14 cellular contexts compared by ENCODE assay signal in genomic region chr4:104719539-104720230, GRCh38.
DNase-seq lines count a peak whose midpoint lies in the region; ATAC-seq, FAIRE-seq and TF ChIP-seq lines count a peak whose summit lies in the region.
"Had no signal": no experiment of that assay in that cellular context is flagged by ENCODE, and none has a peak within 500 bp of the region (broad histone marks: within the 10 kb centered on the region; RNA-seq: fewer than 3 reads in every experiment).

No MANE protein-coding gene starts in this region.

- H3K4me3 Mint-ChIP-seq in activated T-helper 2 cell treated with anti-CD3 and anti-CD28 coated beads, Interferon-gamma antibody, Interleukin-2, Interleukin-4, amounts not matched to agents 10 μg/mL and 5 μg/mL and 100 μg/mL, durations not matched to agents 14 hours and 24 hours and 36 hours (ENCODE audit: low read depth), result no peak overlapping the region
- no peak overlapping the region for H3K4me3 Mint-ChIP-seq in HFFc6
- H3K4me3 Mint-ChIP-seq: activated B cell treated with CpG ODN at 0.5 μM for 24 hours; activated T-helper 1 cell treated with anti-CD3 and anti-CD28 coated beads, Interleukin-12 subunit alpha, Interleukin-12 subunit beta, Interleukin-2, Interleukin-4 antibody, amounts not matched to agents 30 ng/mL and 10 ng/mL and 1 ng/mL, durations not matched to agents 14 hours and 24 hours and 36 hours; nephron had no signal

- H3K36me3 Mint-ChIP-seq in activated T-helper 2 cell treated with anti-CD3 and anti-CD28 coated beads, Interferon-gamma antibody, Interleukin-2, Interleukin-4, amounts not matched to agents 10 μg/mL and 5 μg/mL and 100 μg/mL, durations not matched to agents 14 hours and 24 hours and 36 hours (ENCODE audit: low read depth), result no peaks in the 10 kb centered on the region
- H3K36me3 Mint-ChIP-seq in HFFc6 (ENCODE audit: low read depth), result no peaks in the 10 kb centered on the region

- no peak overlapping the region for H3K27ac Mint-ChIP-seq in activated T-helper 2 cell treated with anti-CD3 and anti-CD28 coated beads, Interferon-gamma antibody, Interleukin-2, Interleukin-4, amounts not matched to agents 10 μg/mL and 5 μg/mL and 100 μg/mL, durations not matched to agents 14 hours and 24 hours and 36 hours
- no peak overlapping the region for H3K27ac Mint-ChIP-seq in HFFc6
- H3K27ac Mint-ChIP-seq: activated B cell treated with CpG ODN at 0.5 μM for 24 hours; activated T-helper 1 cell treated with anti-CD3 and anti-CD28 coated beads, Interleukin-12 subunit alpha, Interleukin-12 subunit beta, Interleukin-2, Interleukin-4 antibody, amounts not matched to agents 30 ng/mL and 10 ng/mL and 1 ng/mL, durations not matched to agents 14 hours and 24 hours and 36 hours; nephron had no signal

- no peaks in the 10 kb centered on the region for H3K9me3 Mint-ChIP-seq in activated T-helper 2 cell treated with anti-CD3 and anti-CD28 coated beads, Interferon-gamma antibody, Interleukin-2, Interleukin-4, amounts not matched to agents 10 μg/mL and 5 μg/mL and 100 μg/mL, durations not matched to agents 14 hours and 24 hours and 36 hours
- peaks cover 11% of the 10 kb centered on the region for H3K9me3 Mint-ChIP-seq in HFFc6
- H3K9me3 Mint-ChIP-seq: activated B cell treated with CpG ODN at 0.5 μM for 24 hours; activated T-helper 1 cell treated with anti-CD3 and anti-CD28 coated beads, Interleukin-12 subunit alpha, Interleukin-12 subunit beta, Interleukin-2, Interleukin-4 antibody, amounts not matched to agents 30 ng/mL and 10 ng/mL and 1 ng/mL, durations not matched to agents 14 hours and 24 hours and 36 hours; nephron had no signal

- no peak for TF ChIP-seq CTCF in HFFc6 (IDR thresholded peaks at IDR 0.05)

- H3K36me3 ChIP-seq in MG63, result no peaks in the 10 kb centered on the region

- TF ChIP-seq POLR2A in GM12891 (IDR thresholded peaks at IDR 0.05; ENCODE audit: low read depth, low read length), result no peak

- no peaks in the 10 kb centered on the region for H3K9me3 ChIP-seq in MG63

- no peaks in the 10 kb centered on the region for H3K4me1 Mint-ChIP-seq in activated T-helper 2 cell treated with anti-CD3 and anti-CD28 coated beads, Interferon-gamma antibody, Interleukin-2, Interleukin-4, amounts not matched to agents 10 μg/mL and 5 μg/mL and 100 μg/mL, durations not matched to agents 14 hours and 24 hours and 36 hours (ENCODE audit: low read depth)
- no peaks in the 10 kb centered on the region for H3K4me1 Mint-ChIP-seq in HFFc6 (ENCODE audit: low read depth)
- H3K4me1 Mint-ChIP-seq: activated B cell treated with CpG ODN at 0.5 μM for 24 hours, nephron had no signal

- no peaks in the 10 kb centered on the region for H3K27me3 Mint-ChIP-seq in activated T-helper 2 cell treated with anti-CD3 and anti-CD28 coated beads, Interferon-gamma antibody, Interleukin-2, Interleukin-4, amounts not matched to agents 10 μg/mL and 5 μg/mL and 100 μg/mL, durations not matched to agents 14 hours and 24 hours and 36 hours (ENCODE audit: low read depth)
- H3K27me3 Mint-ChIP-seq in HFFc6 (ENCODE audit: insufficient read depth), result no peaks in the 10 kb centered on the region
- H3K27me3 Mint-ChIP-seq: activated B cell treated with CpG ODN at 0.5 μM for 24 hours had no signal

- DNase-seq in GM12891 (ENCODE audit: insufficient read length, low spot score) (no peak), NCI-H1694 treated with DMSO at 0.1 percent for 48 hours (lab: John Stamatoyannopoulos, UW) (no peak), HFFc6 (no peak), MG63 (no peak)
- DNase-seq in activated T-helper 2 cell treated with anti-CD3 and anti-CD28 coated beads, Interferon-gamma antibody, Interleukin-2, Interleukin-4, amounts not matched to agents 10 μg/mL and 5 μg/mL and 100 μg/mL, durations not matched to agents 14 hours and 24 hours and 36 hours (ENCODE audit: low spot score), result no peak
- DNase-seq: activated B cell treated with CpG ODN at 0.5 μM for 24 hours, NCI-H1436 treated with DMSO at 0.1 percent for 48 hours, NCI-H774, trophoblast cell had no signal

- no peaks in the 10 kb centered on the region for H3K27me3 ChIP-seq in MG63

- intact Hi-C loops in activated T-helper 2 cell treated with anti-CD3 and anti-CD28 coated beads, Interferon-gamma antibody, Interleukin-2, Interleukin-4, amounts not matched to agents 10 μg/mL and 5 μg/mL and 100 μg/mL, durations not matched to agents 14 hours and 24 hours and 36 hours (cut with micrococcal nuclease), result no loop called here

- peak; percentile 66 for FAIRE-seq in GM12891 (lab: Jason Lieb, UNC)

- no peak overlapping the region for H3K4me3 ChIP-seq in MG63

- ATAC-seq in GM19395 (IDR thresholded peaks at IDR 0.05; ENCODE audit: unreplicated experiment) (peak; percentile 100), HG02642 (IDR thresholded peaks at IDR 0.05; ENCODE audit: poor library complexity, unreplicated experiment) (peak; percentile 97), HG03196 (IDR thresholded peaks at IDR 0.05; ENCODE audit: unreplicated experiment) (peak; percentile 99)

TF ChIP-seq in GM12891, 5 proteins besides CTCF, POLR2A, EP300 and RAD21:
- TF ChIP-seq PAX5 (IDR thresholded peaks at IDR 0.05; ENCODE audit: insufficient read depth, low read length, severe bottlenecking), result no peak
- no peak for TF ChIP-seq POLR2AphosphoS5 (IDR thresholded peaks at IDR 0.05; ENCODE audit: low read depth, low read length)
- peak; percentile 66 for TF ChIP-seq SPI1 (IDR thresholded peaks at IDR 0.05; ENCODE audit: low read depth, low read length)
TF ChIP-seq in GM12891: peak in this region for 1.
